ENCODE assay signal across 15 cellular contexts in genomic region chr1:48790397-48790796, GRCh38. TPM values are rescaled to one million over a fixed set of nuclear protein-coding genes. Genes with fewer than 3 reads are reported as not detected.
A peak's percentile ranks its signal among the peaks of the same experiment; 100 is the strongest.
DNase-seq lines count a peak whose midpoint lies in the region; ATAC-seq and TF ChIP-seq lines count a peak whose summit lies in the region.
"Had no signal": no experiment of that assay in that cellular context is flagged by ENCODE, and none has a peak within 500 bp of the region (broad histone marks: within the 10 kb centered on the region; RNA-seq: fewer than 3 reads in every experiment).

No MANE protein-coding gene starts in this region.

- peak overlapping the region; percentile 7 for H3K27ac ChIP-seq in angular gyrus (ENCODE audit: low read depth, low read length)
- H3K27ac ChIP-seq: cardiac muscle cell, GM23248 had no signal

- TF ChIP-seq CTCF in GM13977 (IDR thresholded peaks at IDR 0.05; ENCODE audit: extremely low read depth, insufficient read depth, missing control alignments): no peak

- peak; percentile 22 for DNase-seq in GM13977 (ENCODE audit: low spot score)
- no peak for DNase-seq in mesenteric fat pad (ENCODE audit: low spot score)
- DNase-seq in COLO668 (lab: John Stamatoyannopoulos, UW; ENCODE audit: unreplicated experiment): no peak
- DNase-seq in medulla oblongata (ENCODE audit: extremely low spot score): no peak
- DNase-seq: C1 segment of cervical spinal cord, erythroblast, GM23248, trophoblast cell had no signal

- peak; percentile 30 for ATAC-seq in GM21360 (IDR thresholded peaks at IDR 0.05; ENCODE audit: unreplicated experiment)
- peak; percentile 51 for ATAC-seq in HG03159 (IDR thresholded peaks at IDR 0.05; ENCODE audit: unreplicated experiment)
- no peak for ATAC-seq in SK-N-SH treated with all-trans-retinoic acid at 6 μM for 48 hours
- ATAC-seq: PC-3 had no signal

- in situ Hi-C loops in GM13977 (cut with MboI; ENCODE audit: low pct_unique_long_range_greater_than_20kb, low sequenced_read_pairs, unreplicated experiment): no loop called here

TF ChIP-seq in SK-N-SH treated with all-trans-retinoic acid at 6 μM for 48 hours, 23 proteins besides CTCF, POLR2A, EP300 and RAD21:
- TF ChIP-seq CSDC2 (CRISPR knock-in tag; IDR thresholded peaks at IDR 0.05) (no peak), ESRRG (CRISPR knock-in tag; IDR thresholded peaks at IDR 0.05) (no peak), ZNF565 (CRISPR knock-in tag; conservative IDR thresholded peaks at IDR 0.05; ENCODE audit: low read depth) (no peak), ZNF70 (CRISPR knock-in tag; IDR thresholded peaks at IDR 0.05) (no peak), BACH2 (CRISPR knock-in tag; IDR thresholded peaks at IDR 0.05; ENCODE audit: borderline replicate concordance) (no peak), ZNF8 (CRISPR knock-in tag; IDR thresholded peaks at IDR 0.05) (no peak), TOX (CRISPR knock-in tag; IDR thresholded peaks at IDR 0.05; ENCODE audit: borderline replicate concordance) (no peak), RARB (CRISPR knock-in tag; IDR thresholded peaks at IDR 0.05) (no peak)
- TF ChIP-seq, protein P1, sequence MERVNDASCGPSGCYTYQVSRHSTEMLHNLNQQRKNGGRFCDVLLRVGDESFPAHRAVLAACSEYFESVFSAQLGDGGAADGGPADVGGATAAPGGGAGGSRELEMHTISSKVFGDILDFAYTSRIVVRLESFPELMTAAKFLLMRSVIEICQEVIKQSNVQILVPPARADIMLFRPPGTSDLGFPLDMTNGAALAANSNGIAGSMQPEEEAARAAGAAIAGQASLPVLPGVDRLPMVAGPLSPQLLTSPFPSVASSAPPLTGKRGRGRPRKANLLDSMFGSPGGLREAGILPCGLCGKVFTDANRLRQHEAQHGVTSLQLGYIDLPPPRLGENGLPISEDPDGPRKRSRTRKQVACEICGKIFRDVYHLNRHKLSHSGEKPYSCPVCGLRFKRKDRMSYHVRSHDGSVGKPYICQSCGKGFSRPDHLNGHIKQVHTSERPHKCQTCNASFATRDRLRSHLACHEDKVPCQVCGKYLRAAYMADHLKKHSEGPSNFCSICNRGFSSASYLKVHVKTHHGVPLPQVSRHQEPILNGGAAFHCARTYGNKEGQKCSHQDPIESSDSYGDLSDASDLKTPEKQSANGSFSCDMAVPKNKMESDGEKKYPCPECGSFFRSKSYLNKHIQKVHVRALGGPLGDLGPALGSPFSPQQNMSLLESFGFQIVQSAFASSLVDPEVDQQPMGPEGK (CRISPR knock-in tag; IDR thresholded peaks at IDR 0.05; ENCODE audit: borderline replicate concordance): no peak

RNA-seq across cellular contexts. Expression of gene BEND5, which starts 13.7 kb away (rescaled TPM):
- total RNA-seq in mesenteric fat pad: 1.5 TPM
- total RNA-seq: GM23248, HT-29 had no signal
